14 cellular contexts compared by ENCODE assay signal in the genomic region with DNA sequence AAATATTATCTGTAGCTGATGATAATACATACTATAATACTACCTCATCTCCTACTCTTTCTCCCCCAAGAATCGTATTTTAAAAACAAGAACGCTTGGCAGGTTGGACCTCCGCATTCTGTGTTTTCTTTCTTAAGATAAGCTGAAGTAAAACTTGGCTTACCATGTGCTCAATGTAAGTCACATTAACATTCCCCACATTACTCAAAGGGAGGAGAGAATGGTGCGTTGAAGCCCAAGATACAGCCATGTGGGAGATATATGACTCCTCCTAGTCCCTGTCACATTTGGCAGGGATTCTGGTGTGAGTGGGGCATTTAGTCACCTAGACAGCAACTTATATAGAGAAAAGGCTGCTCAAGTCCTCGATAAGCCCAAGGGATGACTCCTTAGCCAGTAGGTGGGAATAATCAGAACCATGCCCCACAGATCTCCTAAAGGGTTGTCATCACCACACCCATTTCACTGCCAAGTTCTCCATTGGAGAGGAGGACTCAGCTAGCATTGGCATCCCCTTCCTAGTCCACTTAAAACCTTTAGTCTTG. TPM values are rescaled to one million over a fixed set of nuclear protein-coding genes. Genes with fewer than 3 reads are reported as not detected.
DNase-seq lines count a peak whose midpoint lies in the region; ATAC-seq lines count a peak whose summit lies in the region.
"Had no signal": no experiment of that assay in that cellular context is flagged by ENCODE, and none has a peak within 500 bp of the region (broad histone marks: within the 10 kb centered on the region; RNA-seq: fewer than 3 reads in every experiment).

No MANE protein-coding gene starts in this region.

- H3K27ac Mint-ChIP-seq in activated T-helper 1 cell treated with anti-CD3 and anti-CD28 coated beads, Interleukin-12 subunit alpha, Interleukin-12 subunit beta, Interleukin-2, Interleukin-4 antibody, amounts not matched to agents 30 ng/mL and 10 ng/mL and 1 ng/mL, durations not matched to agents 14 hours and 24 hours and 36 hours = peak overlapping the region; percentile 73
- H3K27ac Mint-ChIP-seq in stimulated activated effector memory CD8-positive, alpha-beta T cell treated with anti-CD3 and anti-CD28 coated beads, Interleukin-12 subunit alpha, Interleukin-12 subunit beta, amount 100 ng/mL, for 72 hours = no peak overlapping the region

- peaks cover 69% of the 10 kb centered on the region for H3K4me1 Mint-ChIP-seq in activated T-helper 1 cell treated with anti-CD3 and anti-CD28 coated beads, Interleukin-12 subunit alpha, Interleukin-12 subunit beta, Interleukin-2, Interleukin-4 antibody, amounts not matched to agents 30 ng/mL and 10 ng/mL and 1 ng/mL, durations not matched to agents 14 hours and 24 hours and 36 hours (ENCODE audit: low read depth)
- peaks cover 50% of the 10 kb centered on the region for H3K4me1 Mint-ChIP-seq in stimulated activated effector memory CD8-positive, alpha-beta T cell treated with anti-CD3 and anti-CD28 coated beads, Interleukin-12 subunit alpha, Interleukin-12 subunit beta, amount 100 ng/mL, for 72 hours

- no peak for ATAC-seq in stimulated activated effector memory CD8-positive, alpha-beta T cell treated with anti-CD3 and anti-CD28 coated beads, Interleukin-12 subunit alpha, Interleukin-12 subunit beta, amount 100 ng/mL, for 72 hours

- DNase-seq in Daoy (ENCODE audit: low read depth) (peak; percentile 39), kidney tubule cell (ENCODE audit: low spot score) (peak; percentile 20), DMS53 (lab: John Stamatoyannopoulos, UW) (no peak), posterior vena cava (ENCODE audit: low spot score) (no peak), SIG-M5 (lab: John Stamatoyannopoulos, UW) (no peak), UCSD-AML1 (lab: John Stamatoyannopoulos, UW; ENCODE audit: unreplicated experiment) (no peak)
- no peak for DNase-seq in activated T-helper 1 cell treated with anti-CD3 and anti-CD28 coated beads, Interleukin-12 subunit alpha, Interleukin-12 subunit beta, Interleukin-2, Interleukin-4 antibody, amounts not matched to agents 30 ng/mL and 10 ng/mL and 1 ng/mL, durations not matched to agents 14 hours and 24 hours and 36 hours (ENCODE audit: low spot score)
- DNase-seq in stimulated activated effector memory CD8-positive, alpha-beta T cell treated with anti-CD3 and anti-CD28 coated beads, Interleukin-12 subunit alpha, Interleukin-12 subunit beta, amount 100 ng/mL, for 72 hours (ENCODE audit: low spot score in 2 of 2) = peak in 1 of 2 donors; percentile 50
- DNase-seq: activated CD4-positive, alpha-beta T cell treated with anti-CD3 and anti-CD28 coated beads for 1 hour; effector memory CD4-positive, alpha-beta T cell; NCI-H2107; NCI-H774; stimulated activated CD4-positive, alpha-beta T cell treated with anti-CD3 and anti-CD28 coated beads, Interleukin-4, amount 100 ng/mL, for 4 hours had no signal

- peaks cover 38% of the 10 kb centered on the region for H3K36me3 Mint-ChIP-seq in activated T-helper 1 cell treated with anti-CD3 and anti-CD28 coated beads, Interleukin-12 subunit alpha, Interleukin-12 subunit beta, Interleukin-2, Interleukin-4 antibody, amounts not matched to agents 30 ng/mL and 10 ng/mL and 1 ng/mL, durations not matched to agents 14 hours and 24 hours and 36 hours (ENCODE audit: low read depth)
- peaks cover 13% of the 10 kb centered on the region for H3K36me3 Mint-ChIP-seq in stimulated activated effector memory CD8-positive, alpha-beta T cell treated with anti-CD3 and anti-CD28 coated beads, Interleukin-12 subunit alpha, Interleukin-12 subunit beta, amount 100 ng/mL, for 72 hours

- intact Hi-C loops in activated T-helper 1 cell treated with anti-CD3 and anti-CD28 coated beads, Interleukin-12 subunit alpha, Interleukin-12 subunit beta, Interleukin-2, Interleukin-4 antibody, amounts not matched to agents 30 ng/mL and 10 ng/mL and 1 ng/mL, durations not matched to agents 14 hours and 24 hours and 36 hours (cut with micrococcal nuclease) = loop anchor here (5.0 to 10.0 kb wide), 8 partner anchors 232 to 1550 kb away; partner anchors contain the start of genes EED, PICALM and TMEM135
- intact Hi-C loops in posterior vena cava (cut with DNase I) = loop anchor here (5.0 to 10.0 kb wide), 2 partner anchors 63 to 130 kb away; partner anchors contain the start of gene ME3 (in 1 of the 2)

- peaks cover 12% of the 10 kb centered on the region for H3K27me3 Mint-ChIP-seq in activated T-helper 1 cell treated with anti-CD3 and anti-CD28 coated beads, Interleukin-12 subunit alpha, Interleukin-12 subunit beta, Interleukin-2, Interleukin-4 antibody, amounts not matched to agents 30 ng/mL and 10 ng/mL and 1 ng/mL, durations not matched to agents 14 hours and 24 hours and 36 hours (ENCODE audit: insufficient read depth)

- H3K9me3 Mint-ChIP-seq in activated T-helper 1 cell treated with anti-CD3 and anti-CD28 coated beads, Interleukin-12 subunit alpha, Interleukin-12 subunit beta, Interleukin-2, Interleukin-4 antibody, amounts not matched to agents 30 ng/mL and 10 ng/mL and 1 ng/mL, durations not matched to agents 14 hours and 24 hours and 36 hours = peaks cover 4% of the 10 kb centered on the region
- no peaks in the 10 kb centered on the region for H3K9me3 Mint-ChIP-seq in stimulated activated effector memory CD8-positive, alpha-beta T cell treated with anti-CD3 and anti-CD28 coated beads, Interleukin-12 subunit alpha, Interleukin-12 subunit beta, amount 100 ng/mL, for 72 hours
- H3K9me3 Mint-ChIP-seq: activated naive CD4-positive, alpha-beta T cell treated with anti-CD3 and anti-CD28 coated beads, Interleukin-2, amount 50 U/mL, for 72 hours had no signal

- peak overlapping the region; percentile 33 for H3K4me3 Mint-ChIP-seq in activated T-helper 1 cell treated with anti-CD3 and anti-CD28 coated beads, Interleukin-12 subunit alpha, Interleukin-12 subunit beta, Interleukin-2, Interleukin-4 antibody, amounts not matched to agents 30 ng/mL and 10 ng/mL and 1 ng/mL, durations not matched to agents 14 hours and 24 hours and 36 hours
- H3K4me3 Mint-ChIP-seq in stimulated activated effector memory CD8-positive, alpha-beta T cell treated with anti-CD3 and anti-CD28 coated beads, Interleukin-12 subunit alpha, Interleukin-12 subunit beta, amount 100 ng/mL, for 72 hours = peak overlapping the region; percentile 1

RNA-seq across cellular contexts. Expression of gene PRSS23, which starts 4.6 kb away (rescaled TPM):
- 97.4 and 104 TPM in 2 replicates for total RNA-seq in Daoy (2014; rRNA removed; shearing (Covaris generic))
- total RNA-seq in activated T-helper 1 cell treated with anti-CD3 and anti-CD28 coated beads, Interleukin-12 subunit alpha, Interleukin-12 subunit beta, Interleukin-2, Interleukin-4 antibody, amounts not matched to agents 30 ng/mL and 10 ng/mL and 1 ng/mL, durations not matched to agents 14 hours and 24 hours and 36 hours = 77.2 and 83.0 TPM in 2 replicates
- total RNA-seq in posterior vena cava = 100 to 1,000 TPM; 208 to 261 TPM

Comparison
In these comparisons a context has a peak if more than half of its experiments do, and no peak if none do; other contexts are left out.
1. DNase-seq: peak in Daoy (single experiment) and kidney tubule cell (single experiment); none in activated T-helper 1 cell treated with anti-CD3 and anti-CD28 coated beads, Interleukin-12 subunit alpha, Interleukin-12 subunit beta, Interleukin-2, Interleukin-4 antibody, amounts not matched to agents 30 ng/mL and 10 ng/mL and 1 ng/mL, durations not matched to agents 14 hours and 24 hours and 36 hours (single experiment), DMS53 (single experiment), posterior vena cava (single experiment), SIG-M5 (single experiment) and UCSD-AML1 (single experiment).